13 cellular contexts compared by ENCODE assay signal in the genomic region with DNA sequence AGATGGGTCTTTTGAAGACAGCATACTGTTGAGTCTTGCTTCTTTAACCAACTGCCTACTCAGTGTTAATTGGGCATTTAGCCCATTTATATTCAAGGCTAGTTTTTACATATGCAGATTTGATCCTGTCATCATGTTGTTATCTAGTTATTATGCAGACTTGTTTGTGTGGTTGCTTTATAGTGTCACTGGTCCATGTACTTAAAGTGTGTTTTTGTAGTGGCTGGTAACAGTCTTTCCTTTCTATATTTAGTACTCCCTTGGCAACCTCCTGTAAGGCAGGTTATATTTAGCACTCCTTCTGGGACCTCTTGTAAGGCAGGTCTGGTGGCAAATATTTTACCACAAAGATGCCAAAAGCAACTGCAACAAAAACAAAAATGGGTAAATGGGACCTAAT.
"Had no signal": no experiment of that assay in that cellular context is flagged by ENCODE, and none has a peak within 500 bp of the region (broad histone marks: within the 10 kb centered on the region; RNA-seq: fewer than 3 reads in every experiment).

No MANE protein-coding gene starts in this region.

- DNase-seq: activated CD4-positive, CD25-positive, alpha-beta regulatory T cell; activated effector memory CD4-positive, alpha-beta T cell treated with Interleukin-2 at 50 U/mL for 16 hours; brain microvascular endothelial cell; cerebellar nuclear complex; dermis blood vessel endothelial cell; endodermal cell; head of caudate nucleus; mesendoderm; small intestine; T-helper 17 cell; trophoblast cell had no signal

- ATAC-seq: left lobe of liver; stimulated activated effector memory CD8-positive, alpha-beta T cell treated with anti-CD3 and anti-CD28 coated beads, Interleukin-12 subunit alpha, Interleukin-12 subunit beta, amount 100 ng/mL, for 72 hours; T-helper 17 cell had no signal

- H3K27ac ChIP-seq: brain microvascular endothelial cell had no signal

- H3K27me3 ChIP-seq: brain microvascular endothelial cell had no signal

- H3K36me3 ChIP-seq: brain microvascular endothelial cell had no signal
